In genomic region chr7:127404282-127405049, GRCh38 we compare ENCODE assay signal across 14 cellular contexts. TPM values are rescaled to one million over a fixed set of nuclear protein-coding genes. Genes with fewer than 3 reads are reported as not detected.
DNase-seq lines count a peak whose midpoint lies in the region; ATAC-seq and TF ChIP-seq lines count a peak whose summit lies in the region.
"Had no signal": no experiment of that assay in that cellular context is flagged by ENCODE, and none has a peak within 500 bp of the region (broad histone marks: within the 10 kb centered on the region; RNA-seq: fewer than 3 reads in every experiment).

No MANE protein-coding gene starts in this region.

- H4K20me1 ChIP-seq in SK-N-SH (ENCODE audit: insufficient read depth): no peaks in the 10 kb centered on the region

- H3K4me2 ChIP-seq in SK-N-SH: no peak overlapping the region
- H3K4me2 ChIP-seq: GM23338 had no signal

- H3K9me3 Mint-ChIP-seq in CD4-positive, alpha-beta T cell: no peaks in the 10 kb centered on the region
- H3K9me3 Mint-ChIP-seq: endodermal cell, GM23338 had no signal

- no peaks in the 10 kb centered on the region for H3F3A ChIP-seq in SK-N-SH (replicated peaks; ENCODE audit: insufficient read depth)

- POLR2A ChIA-PET in CD4-positive, alpha-beta T cell (lab: Charles Lee): interaction anchor here (0.7 to 5.7 kb wide), 4 partner anchors 10 to 451 kb away, joined by 3 to 94 read pairs (median 4); partner anchors contain the start of gene ZNF800
- POLR2A ChIA-PET in SK-N-SH (lab: Yijun Ruan, JAX): no interaction called here

- ATAC-seq in CD4-positive, alpha-beta T cell (ENCODE audit: poor library complexity): peak; percentile 80
- ATAC-seq in GM18861 (IDR thresholded peaks at IDR 0.05; ENCODE audit: unreplicated experiment): peak; percentile 49
- ATAC-seq in GM21825 (IDR thresholded peaks at IDR 0.05; ENCODE audit: unreplicated experiment): peak; percentile 62
- ATAC-seq in HG03565 (IDR thresholded peaks at IDR 0.05; ENCODE audit: unreplicated experiment): peak; percentile 51
- ATAC-seq: GM23338 had no signal

- no peak overlapping the region for H3K9ac ChIP-seq in SK-N-SH

- TF ChIP-seq CTCF in CD4-positive, alpha-beta T cell (IDR thresholded peaks at IDR 0.05): no peak
- TF ChIP-seq CTCF in SK-N-SH (IDR thresholded peaks at IDR 0.05) (no peak), vagina (IDR thresholded peaks at IDR 0.05) (no peak)

- no peak for TF ChIP-seq POLR2A in vagina (IDR thresholded peaks at IDR 0.05)

- TF ChIP-seq RAD21 in SK-N-SH (IDR thresholded peaks at IDR 0.05; ENCODE audit: low read length): no peak

- H2AFZ ChIP-seq in SK-N-SH (ENCODE audit: low read depth): no peak overlapping the region
- H2AFZ ChIP-seq: GM23338 had no signal

- H3K36me3 ChIP-seq in SK-N-SH (replicated peaks in 1 of 2; ENCODE audit: control insufficient read depth in 1 of 2, insufficient read depth in 2 of 2, low read length in 1 of 2) (no peaks in the 10 kb centered on the region), vagina (no peaks in the 10 kb centered on the region)

- no peaks in the 10 kb centered on the region for H3K9me2 ChIP-seq in SK-N-SH

- peak overlapping the region; percentile 75 for H3K27ac Mint-ChIP-seq in CD4-positive, alpha-beta T cell
- H3K27ac Mint-ChIP-seq: endodermal cell, GM23338 had no signal

- H3K79me2 ChIP-seq in SK-N-SH (ENCODE audit: insufficient read depth): no peaks in the 10 kb centered on the region

- peak overlapping the region; percentile 14 for H3K27ac ChIP-seq in CD4-positive, alpha-beta T cell (ENCODE audit: low read depth, low read length)
- H3K27ac ChIP-seq in SK-N-SH (ENCODE audit: low read depth in 2 of 2, low read length in 1 of 2) (no peak overlapping the region), vagina (no peak overlapping the region)
- H3K27ac ChIP-seq: C4-2B had no signal

- peaks cover 36% of the 10 kb centered on the region for H3K4me1 Mint-ChIP-seq in CD4-positive, alpha-beta T cell (ENCODE audit: low read depth)
- H3K4me1 Mint-ChIP-seq: endodermal cell, GM23338 had no signal

- no peaks in the 10 kb centered on the region for H3K36me3 Mint-ChIP-seq in CD4-positive, alpha-beta T cell (ENCODE audit: low read depth)

- 43% methylated on average over 3 of the region's 3 CpGs for WGBS in SK-N-SH (ENCODE audit: low lambda C conversion rate)

- H3K4me3 ChIP-seq in SK-N-SH (ENCODE audit: low read depth in 2 of 2, low read length in 1 of 2) (no peak overlapping the region), vagina (no peak overlapping the region)
- H3K4me3 ChIP-seq: GM23338 had no signal

- no peaks in the 10 kb centered on the region for H3K9me3 ChIP-seq in CD4-positive, alpha-beta T cell (ENCODE audit: control insufficient read depth, low read length)
- H3K9me3 ChIP-seq in SK-N-SH (no peaks in the 10 kb centered on the region), vagina (no peaks in the 10 kb centered on the region)

- H3K4me1 ChIP-seq in SK-N-SH (ENCODE audit: control insufficient read depth in 1 of 2, insufficient read depth in 2 of 2, low read depth in 1 of 2, low read length in 1 of 2) (no peaks in the 10 kb centered on the region), vagina (no peaks in the 10 kb centered on the region)

- CTCF ChIA-PET in CD4-positive, alpha-beta T cell (lab: Charles Lee): interaction anchor here (1.1 to 1.4 kb wide), 3 partner anchors 12 to 57 kb away, joined by 3 to 7 read pairs (median 5); partner anchors contain the start of gene ZNF800
- CTCF ChIA-PET in SK-N-SH (lab: Yijun Ruan, JAX): interaction anchor here (0.6 to 0.8 kb wide), 4 partner anchors 8 to 130 kb away, joined by 3 read pairs; partner anchors contain the start of gene ZNF800

- peak overlapping the region; percentile 8 for H3K4me3 Mint-ChIP-seq in CD4-positive, alpha-beta T cell
- H3K4me3 Mint-ChIP-seq: endodermal cell, GM23338 had no signal

- DNase-seq in CD4-positive, alpha-beta T cell: no peak
- no peak for DNase-seq in SK-N-SH
- DNase-seq in activated effector memory CD4-positive, alpha-beta T cell treated with anti-CD3 and anti-CD28 coated beads, Interleukin-2, amount 50 U/mL, for 16 hours: no peak
- no peak for DNase-seq in NCI-H2081 (lab: John Stamatoyannopoulos, UW)
- DNase-seq in vagina (ENCODE audit: extremely low spot score in 2 of 2): no peak
- DNase-seq: endodermal cell, kidney glomerular epithelial cell, MV-4-11, NCI-H510A had no signal

- no peak for TF ChIP-seq EP300 in SK-N-SH (IDR thresholded peaks at IDR 0.05; ENCODE audit: borderline replicate concordance in 1 of 2, low read depth in 1 of 2, low read length in 1 of 2)

- no peaks in the 10 kb centered on the region for H3K27me3 ChIP-seq in CD4-positive, alpha-beta T cell (ENCODE audit: control insufficient read depth, insufficient read depth, low read length)
- no peaks in the 10 kb centered on the region for H3K27me3 ChIP-seq in SK-N-SH (ENCODE audit: insufficient read depth)
- H3K27me3 ChIP-seq in vagina: no peaks in the 10 kb centered on the region

- no peaks in the 10 kb centered on the region for H3K27me3 Mint-ChIP-seq in CD4-positive, alpha-beta T cell

- intact Hi-C loops in CD4-positive, alpha-beta T cell (cut with DNase I, micrococcal nuclease): loop anchor here in 1 of 2 experiments (1.0 kb wide), 1 partner anchor 10 kb away; no protein-coding TSS in a partner anchor
- intact Hi-C loops in vagina (cut with DNase I): no loop called here

TF ChIP-seq in SK-N-SH, 30 proteins besides CTCF, POLR2A, EP300 and RAD21:
- TF ChIP-seq EZH2phosphoT487 (IDR thresholded peaks at IDR 0.05; ENCODE audit: borderline replicate concordance, low read depth) (no peak), MXI1 (IDR thresholded peaks at IDR 0.05; ENCODE audit: low read depth, low read length) (no peak), NFIC (IDR thresholded peaks at IDR 0.05; ENCODE audit: borderline replicate concordance) (no peak), PBX3 (IDR thresholded peaks at IDR 0.05) (no peak), RFX5 (IDR thresholded peaks at IDR 0.05; ENCODE audit: low read length) (no peak), TCF12 (IDR thresholded peaks at IDR 0.05) (no peak), CHD2 (IDR thresholded peaks at IDR 0.05; ENCODE audit: low read length, partially characterized antibody) (no peak), USF1 (IDR thresholded peaks at IDR 0.05; ENCODE audit: borderline replicate concordance, low read depth) (no peak), JUND (IDR thresholded peaks at IDR 0.05) (no peak), YY1 (IDR thresholded peaks at IDR 0.05; ENCODE audit: low read depth) (no peak), NRF1 (IDR thresholded peaks at IDR 0.05; ENCODE audit: low read depth, low read length) (no peak), FOSL2 (IDR thresholded peaks at IDR 0.05; ENCODE audit: borderline replicate concordance, low read depth) (no peak), MAX (IDR thresholded peaks at IDR 0.05; ENCODE audit: low read depth) (no peak), POLR2AphosphoS5 (IDR thresholded peaks at IDR 0.05; ENCODE audit: low read depth, low read length) (no peak), ELF1 (IDR thresholded peaks at IDR 0.05) (no peak), SMC3 (IDR thresholded peaks at IDR 0.05; ENCODE audit: low read depth, low read length) (no peak), TEAD4 (IDR thresholded peaks at IDR 0.05; ENCODE audit: borderline replicate concordance, insufficient read depth) (no peak), IRF3 (IDR thresholded peaks at IDR 0.05; ENCODE audit: low read depth, low read length) (no peak), SIN3A (IDR thresholded peaks at IDR 0.05; ENCODE audit: borderline replicate concordance, low read depth, low read length) (no peak), GATA2 (CRISPR knock-in tag; IDR thresholded peaks at IDR 0.05) (no peak)

RNA-seq across cellular contexts. Expression of gene ZNF800, which starts 12.0 kb away (rescaled TPM):
- total RNA-seq in CD4-positive, alpha-beta T cell: 10 to 100 TPM; 73.9 to 78.9 TPM
- 8.6 and 9.2 TPM in 2 replicates for polyA plus RNA-seq in SK-N-SH (2012; rRNA removed)
- 10.2 TPM in 2 replicates for polyA plus RNA-seq in SK-N-SH (2012; cell fraction: cytosol; rRNA removed)
- polyA plus RNA-seq in SK-N-SH (2012; cell fraction: nucleus; rRNA removed): 36.8 and 38.9 TPM in 2 replicates
- total RNA-seq in vagina: 31.9 TPM
